1 cellular context compared by ENCODE assay signal in genomic region chr12:124297389-124297788, GRCh38.
TF ChIP-seq lines count a peak whose summit lies in the region.

No MANE protein-coding gene starts in this region.

TF ChIP-seq in endothelial cell of umbilical vein, 7 proteins besides CTCF, POLR2A, EP300 and RAD21:
- TF ChIP-seq POLR2AphosphoS5 (IDR thresholded peaks at IDR 0.05; ENCODE audit: insufficient read depth, low read depth, low read length) (no peak), MYC (IDR thresholded peaks at IDR 0.05; ENCODE audit: low read depth, low read length) (no peak), MAX (IDR thresholded peaks at IDR 0.05; ENCODE audit: insufficient read depth, insufficient read length) (no peak), GATA2 (IDR thresholded peaks at IDR 0.05; ENCODE audit: insufficient read depth, insufficient read length, low read depth, low read length) (no peak), EZH2 (IDR thresholded peaks at IDR 0.05; ENCODE audit: borderline replicate concordance, low read depth, low read length, severe bottlenecking) (no peak), JUN (IDR thresholded peaks at IDR 0.05; ENCODE audit: borderline replicate concordance, insufficient read depth, insufficient read length, low read depth) (no peak), FOS (IDR thresholded peaks at IDR 0.05; ENCODE audit: borderline replicate concordance, insufficient read depth, low read length) (no peak)
